Comparison of ENCODE assay signal across 9 cellular contexts in genomic region chr5:131381792-131382191, GRCh38.
A peak's percentile ranks its signal among the peaks of the same experiment; 100 is the strongest.
DNase-seq lines count a peak whose midpoint lies in the region; ATAC-seq, FAIRE-seq and TF ChIP-seq lines count a peak whose summit lies in the region.
"Had no signal": no experiment of that assay in that cellular context is flagged by ENCODE, and none has a peak within 500 bp of the region (broad histone marks: within the 10 kb centered on the region; RNA-seq: fewer than 3 reads in every experiment).

No MANE protein-coding gene starts in this region.

- no peak overlapping the region for H3K4me3 ChIP-seq in kidney (ENCODE audit: low read length in 2 of 2)
- H3K4me3 ChIP-seq: SJSA1 had no signal

- FAIRE-seq in kidney (lab: Jason Lieb, UNC): no peak

- no peak for TF ChIP-seq CTCF in kidney (IDR thresholded peaks at IDR 0.05; ENCODE audit: borderline replicate concordance, extremely low read depth, insufficient read depth)

- no peak overlapping the region for H3K27ac ChIP-seq in kidney (ENCODE audit: low read depth in 2 of 2, low read length in 2 of 2)
- H3K27ac ChIP-seq: SJSA1 had no signal

- POLR2A ChIA-PET in activated CD4-positive, alpha-beta T cell treated with anti-CD3 and anti-CD28 coated beads, Interleukin-2, amount 10 ng/mL, durations not matched to agents 7 days and 5 days (lab: Charles Lee): interaction anchor here (0.9 to 1.5 kb wide), 3 partner anchors 96 to 173 kb away, joined by 3 to 6 read pairs (median 5); no protein-coding TSS in a partner anchor
- POLR2A ChIA-PET in T-cell (lab: Charles Lee): interaction anchor here (0.6 to 2.0 kb wide), 21 partner anchors 8 to 173 kb away, joined by 3 to 36 read pairs (median 5); partner anchors contain the start of gene CDC42SE2 (in 1 of the 2)

- intact Hi-C loops in kidney (cut with DNase I): no loop called here

- H3K9me3 Mint-ChIP-seq in activated CD4-positive, alpha-beta T cell treated with anti-CD3 and anti-CD28 coated beads, Interleukin-2, amount 10 ng/mL, durations not matched to agents 7 days and 5 days: no peaks in the 10 kb centered on the region
- no peaks in the 10 kb centered on the region for H3K9me3 Mint-ChIP-seq in T-cell
- H3K9me3 Mint-ChIP-seq in stimulated activated naive CD8-positive, alpha-beta T cell treated with anti-CD3 and anti-CD28 coated beads, Interleukin-15, amount 100 ng/mL, for 72 hours: no peaks in the 10 kb centered on the region

- no peaks in the 10 kb centered on the region for H3K27me3 Mint-ChIP-seq in activated CD4-positive, alpha-beta T cell treated with anti-CD3 and anti-CD28 coated beads, Interleukin-2, amount 10 ng/mL, durations not matched to agents 7 days and 5 days
- H3K27me3 Mint-ChIP-seq in T-cell: no peaks in the 10 kb centered on the region
- no peaks in the 10 kb centered on the region for H3K27me3 Mint-ChIP-seq in stimulated activated naive CD8-positive, alpha-beta T cell treated with anti-CD3 and anti-CD28 coated beads, Interleukin-15, amount 100 ng/mL, for 72 hours

- peak overlapping the region; percentile 90 for H3K27ac Mint-ChIP-seq in activated CD4-positive, alpha-beta T cell treated with anti-CD3 and anti-CD28 coated beads, Interleukin-2, amount 10 ng/mL, durations not matched to agents 7 days and 5 days
- H3K27ac Mint-ChIP-seq in T-cell: peak overlapping the region; percentile 97 to 100
- H3K27ac Mint-ChIP-seq in stimulated activated naive CD8-positive, alpha-beta T cell treated with anti-CD3 and anti-CD28 coated beads, Interleukin-15, amount 100 ng/mL, for 72 hours: peak overlapping the region; percentile 96 to 97

- peak overlapping the region; percentile 47 for H3K4me3 Mint-ChIP-seq in activated CD4-positive, alpha-beta T cell treated with anti-CD3 and anti-CD28 coated beads, Interleukin-2, amount 10 ng/mL, durations not matched to agents 7 days and 5 days
- peak overlapping the region; percentile 48 to 69 (median 55) for H3K4me3 Mint-ChIP-seq in T-cell
- H3K4me3 Mint-ChIP-seq in stimulated activated naive CD8-positive, alpha-beta T cell treated with anti-CD3 and anti-CD28 coated beads, Interleukin-15, amount 100 ng/mL, for 72 hours: peak overlapping the region; percentile 38 to 64

- H3K36me3 Mint-ChIP-seq in activated CD4-positive, alpha-beta T cell treated with anti-CD3 and anti-CD28 coated beads, Interleukin-2, amount 10 ng/mL, durations not matched to agents 7 days and 5 days (ENCODE audit: low read depth): peaks cover 55% of the 10 kb centered on the region
- H3K36me3 Mint-ChIP-seq in T-cell: peaks cover 35% of the 10 kb centered on the region

- peak; percentile 37 for DNase-seq in activated CD4-positive, alpha-beta T cell treated with anti-CD3 and anti-CD28 coated beads, Interleukin-2, amount 10 ng/mL, durations not matched to agents 7 days and 5 days
- no peak for DNase-seq in activated CD4-positive, alpha-beta T cell treated with anti-CD3 and anti-CD28 coated beads for 1 hour
- DNase-seq in T-cell (no peak), kidney (no peak), HK-2 (ENCODE audit: unreplicated experiment) (no peak)
- DNase-seq in stimulated activated naive CD8-positive, alpha-beta T cell treated with anti-CD3 and anti-CD28 coated beads, Interleukin-15, amount 100 ng/mL, for 72 hours: no peak
- DNase-seq in activated CD4-positive, CD25-positive, alpha-beta regulatory T cell (lab: John Stamatoyannopoulos, UW): no peak

- H3K4me1 Mint-ChIP-seq in activated CD4-positive, alpha-beta T cell treated with anti-CD3 and anti-CD28 coated beads, Interleukin-2, amount 10 ng/mL, durations not matched to agents 7 days and 5 days: peaks cover 89% of the 10 kb centered on the region
- peaks cover 88 to 95% (median 94%) of the 10 kb centered on the region in 3 donors for H3K4me1 Mint-ChIP-seq in T-cell
- peaks cover 95% of the 10 kb centered on the region for H3K4me1 Mint-ChIP-seq in stimulated activated naive CD8-positive, alpha-beta T cell treated with anti-CD3 and anti-CD28 coated beads, Interleukin-15, amount 100 ng/mL, for 72 hours

- H3K36me3 ChIP-seq in kidney (ENCODE audit: control insufficient read depth in 1 of 2, insufficient read depth in 2 of 2, low read length in 2 of 2): no peaks in the 10 kb centered on the region

- H3K9me3 ChIP-seq in kidney (ENCODE audit: control insufficient read depth in 1 of 2, low read length in 2 of 2): no peaks in the 10 kb centered on the region
- H3K9me3 ChIP-seq: SJSA1 had no signal

- H3K9ac ChIP-seq in kidney (ENCODE audit: low read length in 2 of 2): no peak overlapping the region

- CTCF ChIA-PET in activated CD4-positive, alpha-beta T cell treated with anti-CD3 and anti-CD28 coated beads, Interleukin-2, amount 10 ng/mL, durations not matched to agents 7 days and 5 days (lab: Charles Lee): interaction anchor here (0.6 to 4.4 kb wide), 38 partner anchors 8 to 510 kb away, joined by 3 to 28 read pairs (median 4); partner anchors contain the start of gene CDC42SE2
- CTCF ChIA-PET in T-cell (lab: Charles Lee): interaction anchor here (0.5 to 2.9 kb wide), 50 partner anchors 9 to 510 kb away, joined by 3 to 31 read pairs (median 5); partner anchors contain the start of genes CDC42SE2 (in 1 of the 2) and HINT1 (in 1 of the 2)

- peaks cover 5 to 25% of the 10 kb centered on the region in 2 donors for H3K4me1 ChIP-seq in kidney (ENCODE audit: control insufficient read depth in 1 of 2, insufficient read depth in 1 of 2, low read depth in 1 of 2, low read length in 2 of 2)

- peak; percentile 58 for ATAC-seq in HG02885 (IDR thresholded peaks at IDR 0.05; ENCODE audit: poor library complexity, unreplicated experiment)
- ATAC-seq in T-cell (replicated peaks in 1 of 4): no peak
- ATAC-seq in stimulated activated naive CD8-positive, alpha-beta T cell treated with anti-CD3 and anti-CD28 coated beads, Interleukin-15, amount 100 ng/mL, for 72 hours: no peak
